Comparison of ENCODE assay signal across 1 cellular context in the genomic region with DNA sequence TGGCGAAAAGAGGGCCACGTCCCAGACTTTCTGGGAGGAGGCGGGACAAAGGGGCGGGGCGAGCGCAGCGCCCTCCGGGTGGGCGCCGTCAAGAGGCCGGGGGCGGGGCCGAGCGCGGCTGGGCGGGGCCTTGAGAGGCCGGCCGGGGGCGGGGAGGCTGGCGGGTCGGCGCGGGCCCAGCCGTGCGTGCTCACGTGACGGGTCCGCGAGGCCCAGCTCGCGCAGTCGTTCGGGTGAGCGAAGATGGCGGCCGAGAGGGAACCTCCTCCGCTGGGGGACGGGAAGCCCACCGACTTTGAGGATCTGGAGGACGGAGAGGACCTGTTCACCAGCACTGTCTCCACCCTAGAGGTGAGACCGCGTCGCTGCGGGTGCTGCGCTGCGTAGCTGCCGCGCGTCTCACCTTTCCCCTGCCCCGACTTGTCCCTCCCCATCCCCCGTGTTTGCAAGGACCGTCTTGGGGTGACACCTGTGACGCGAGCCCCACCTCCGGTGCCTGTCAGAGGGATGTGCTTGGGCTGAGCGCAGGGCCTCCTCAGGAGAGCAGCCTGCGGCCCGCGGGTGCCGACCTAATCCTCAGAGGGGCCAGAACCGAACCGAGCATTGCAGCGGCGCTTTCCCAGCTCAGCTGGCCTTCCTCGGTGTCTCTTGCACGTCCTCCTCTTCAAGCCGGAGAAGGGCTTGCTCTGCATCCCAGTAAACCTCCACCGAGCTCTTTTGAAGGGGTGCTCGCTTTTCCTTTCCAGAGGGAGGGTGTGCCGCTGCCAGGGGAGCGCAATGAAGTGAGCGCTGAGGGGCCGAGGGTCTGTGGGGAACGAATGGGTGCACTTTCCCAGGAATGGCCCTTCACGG.
TF ChIP-seq lines count a peak whose summit lies in the region.

A gene with protein sequence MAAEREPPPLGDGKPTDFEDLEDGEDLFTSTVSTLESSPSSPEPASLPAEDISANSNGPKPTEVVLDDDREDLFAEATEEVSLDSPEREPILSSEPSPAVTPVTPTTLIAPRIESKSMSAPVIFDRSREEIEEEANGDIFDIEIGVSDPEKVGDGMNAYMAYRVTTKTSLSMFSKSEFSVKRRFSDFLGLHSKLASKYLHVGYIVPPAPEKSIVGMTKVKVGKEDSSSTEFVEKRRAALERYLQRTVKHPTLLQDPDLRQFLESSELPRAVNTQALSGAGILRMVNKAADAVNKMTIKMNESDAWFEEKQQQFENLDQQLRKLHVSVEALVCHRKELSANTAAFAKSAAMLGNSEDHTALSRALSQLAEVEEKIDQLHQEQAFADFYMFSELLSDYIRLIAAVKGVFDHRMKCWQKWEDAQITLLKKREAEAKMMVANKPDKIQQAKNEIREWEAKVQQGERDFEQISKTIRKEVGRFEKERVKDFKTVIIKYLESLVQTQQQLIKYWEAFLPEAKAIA (plus strand): TSS at position 220 of the 852 bp plus-strand sequence. CDS start 24 bp downstream, at position 244.

TF ChIP-seq in HepG2, 621 proteins besides CTCF, POLR2A, EP300 and RAD21 (continues in another document):
- TF ChIP-seq, protein P1, sequence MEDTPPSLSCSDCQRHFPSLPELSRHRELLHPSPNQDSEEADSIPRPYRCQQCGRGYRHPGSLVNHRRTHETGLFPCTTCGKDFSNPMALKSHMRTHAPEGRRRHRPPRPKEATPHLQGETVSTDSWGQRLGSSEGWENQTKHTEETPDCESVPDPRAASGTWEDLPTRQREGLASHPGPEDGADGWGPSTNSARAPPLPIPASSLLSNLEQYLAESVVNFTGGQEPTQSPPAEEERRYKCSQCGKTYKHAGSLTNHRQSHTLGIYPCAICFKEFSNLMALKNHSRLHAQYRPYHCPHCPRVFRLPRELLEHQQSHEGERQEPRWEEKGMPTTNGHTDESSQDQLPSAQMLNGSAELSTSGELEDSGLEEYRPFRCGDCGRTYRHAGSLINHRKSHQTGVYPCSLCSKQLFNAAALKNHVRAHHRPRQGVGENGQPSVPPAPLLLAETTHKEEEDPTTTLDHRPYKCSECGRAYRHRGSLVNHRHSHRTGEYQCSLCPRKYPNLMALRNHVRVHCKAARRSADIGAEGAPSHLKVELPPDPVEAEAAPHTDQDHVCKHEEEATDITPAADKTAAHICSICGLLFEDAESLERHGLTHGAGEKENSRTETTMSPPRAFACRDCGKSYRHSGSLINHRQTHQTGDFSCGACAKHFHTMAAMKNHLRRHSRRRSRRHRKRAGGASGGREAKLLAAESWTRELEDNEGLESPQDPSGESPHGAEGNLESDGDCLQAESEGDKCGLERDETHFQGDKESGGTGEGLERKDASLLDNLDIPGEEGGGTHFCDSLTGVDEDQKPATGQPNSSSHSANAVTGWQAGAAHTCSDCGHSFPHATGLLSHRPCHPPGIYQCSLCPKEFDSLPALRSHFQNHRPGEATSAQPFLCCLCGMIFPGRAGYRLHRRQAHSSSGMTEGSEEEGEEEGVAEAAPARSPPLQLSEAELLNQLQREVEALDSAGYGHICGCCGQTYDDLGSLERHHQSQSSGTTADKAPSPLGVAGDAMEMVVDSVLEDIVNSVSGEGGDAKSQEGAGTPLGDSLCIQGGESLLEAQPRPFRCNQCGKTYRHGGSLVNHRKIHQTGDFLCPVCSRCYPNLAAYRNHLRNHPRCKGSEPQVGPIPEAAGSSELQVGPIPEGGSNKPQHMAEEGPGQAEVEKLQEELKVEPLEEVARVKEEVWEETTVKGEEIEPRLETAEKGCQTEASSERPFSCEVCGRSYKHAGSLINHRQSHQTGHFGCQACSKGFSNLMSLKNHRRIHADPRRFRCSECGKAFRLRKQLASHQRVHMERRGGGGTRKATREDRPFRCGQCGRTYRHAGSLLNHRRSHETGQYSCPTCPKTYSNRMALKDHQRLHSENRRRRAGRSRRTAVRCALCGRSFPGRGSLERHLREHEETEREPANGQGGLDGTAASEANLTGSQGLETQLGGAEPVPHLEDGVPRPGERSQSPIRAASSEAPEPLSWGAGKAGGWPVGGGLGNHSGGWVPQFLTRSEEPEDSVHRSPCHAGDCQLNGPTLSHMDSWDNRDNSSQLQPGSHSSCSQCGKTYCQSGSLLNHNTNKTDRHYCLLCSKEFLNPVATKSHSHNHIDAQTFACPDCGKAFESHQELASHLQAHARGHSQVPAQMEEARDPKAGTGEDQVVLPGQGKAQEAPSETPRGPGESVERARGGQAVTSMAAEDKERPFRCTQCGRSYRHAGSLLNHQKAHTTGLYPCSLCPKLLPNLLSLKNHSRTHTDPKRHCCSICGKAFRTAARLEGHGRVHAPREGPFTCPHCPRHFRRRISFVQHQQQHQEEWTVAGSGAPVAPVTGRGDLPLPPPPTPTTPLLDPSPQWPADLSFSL (CRISPR knock-in tag; IDR thresholded peaks at IDR 0.05), result peak; percentile 40; the same call in 1 of the 2 replicates
- TF ChIP-seq ZBTB38 (CRISPR knock-in tag; IDR thresholded peaks at IDR 0.05), result peak; percentile 76
- TF ChIP-seq ZNF782 (CRISPR knock-in tag; IDR thresholded peaks at IDR 0.05; ENCODE audit: borderline replicate concordance), result no peak
- peak; percentile 44; the same call in 1 of the 2 replicates for TF ChIP-seq BRD4 (CRISPR knock-in tag; IDR thresholded peaks at IDR 0.05)
- peak; percentile 43; the same call in 1 of the 2 replicates for TF ChIP-seq HOXD1 (CRISPR knock-in tag; IDR thresholded peaks at IDR 0.05)
- no peak for TF ChIP-seq NFYB (CRISPR knock-in tag; IDR thresholded peaks at IDR 0.05)
- peak; percentile 66 for TF ChIP-seq ZNF883 (CRISPR knock-in tag; IDR thresholded peaks at IDR 0.05; ENCODE audit: not compliant biosample characterization)
- peak; percentile 97 for TF ChIP-seq BHLHE40 (IDR thresholded peaks at IDR 0.05; ENCODE audit: low read length)
- peak; percentile 43; the same call in 1 of the 2 replicates for TF ChIP-seq BORCS8-MEF2B (CRISPR knock-in tag; IDR thresholded peaks at IDR 0.05)
- no peak for TF ChIP-seq NFRKB (IDR thresholded peaks at IDR 0.05)
- TF ChIP-seq RBM22 (optimal IDR thresholded peaks at IDR 0.05; ENCODE audit: low read length), result no peak
- TF ChIP-seq, protein P2, sequence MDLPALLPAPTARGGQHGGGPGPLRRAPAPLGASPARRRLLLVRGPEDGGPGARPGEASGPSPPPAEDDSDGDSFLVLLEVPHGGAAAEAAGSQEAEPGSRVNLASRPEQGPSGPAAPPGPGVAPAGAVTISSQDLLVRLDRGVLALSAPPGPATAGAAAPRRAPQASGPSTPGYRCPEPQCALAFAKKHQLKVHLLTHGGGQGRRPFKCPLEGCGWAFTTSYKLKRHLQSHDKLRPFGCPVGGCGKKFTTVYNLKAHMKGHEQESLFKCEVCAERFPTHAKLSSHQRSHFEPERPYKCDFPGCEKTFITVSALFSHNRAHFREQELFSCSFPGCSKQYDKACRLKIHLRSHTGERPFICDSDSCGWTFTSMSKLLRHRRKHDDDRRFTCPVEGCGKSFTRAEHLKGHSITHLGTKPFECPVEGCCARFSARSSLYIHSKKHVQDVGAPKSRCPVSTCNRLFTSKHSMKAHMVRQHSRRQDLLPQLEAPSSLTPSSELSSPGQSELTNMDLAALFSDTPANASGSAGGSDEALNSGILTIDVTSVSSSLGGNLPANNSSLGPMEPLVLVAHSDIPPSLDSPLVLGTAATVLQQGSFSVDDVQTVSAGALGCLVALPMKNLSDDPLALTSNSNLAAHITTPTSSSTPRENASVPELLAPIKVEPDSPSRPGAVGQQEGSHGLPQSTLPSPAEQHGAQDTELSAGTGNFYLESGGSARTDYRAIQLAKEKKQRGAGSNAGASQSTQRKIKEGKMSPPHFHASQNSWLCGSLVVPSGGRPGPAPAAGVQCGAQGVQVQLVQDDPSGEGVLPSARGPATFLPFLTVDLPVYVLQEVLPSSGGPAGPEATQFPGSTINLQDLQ (CRISPR knock-in tag; IDR thresholded peaks at IDR 0.05), result no peak; the same call in 1 of the 2 replicates
- TF ChIP-seq ZNF614 (CRISPR knock-in tag; IDR thresholded peaks at IDR 0.05; ENCODE audit: borderline replicate concordance), result no peak
- peak; percentile 84; the same call in 1 of the 2 replicates for TF ChIP-seq CCDC6 (CRISPR knock-in tag; IDR thresholded peaks at IDR 0.05)
- TF ChIP-seq FOSL2 (CRISPR knock-in tag; IDR thresholded peaks at IDR 0.05), result 0 out of 2 replicates have a peak, but pooled peaks have one; percentile 17
- TF ChIP-seq ZNF124 (CRISPR knock-in tag; IDR thresholded peaks at IDR 0.05), result no peak; the same call in 1 of the 2 replicates
- peak; percentile 56 for TF ChIP-seq HNRNPLL (IDR thresholded peaks at IDR 0.05; ENCODE audit: low read depth, low read length, poor library complexity, severe bottlenecking)
- TF ChIP-seq MATR3 (CRISPR knock-in tag; IDR thresholded peaks at IDR 0.05), result no peak
- no peak for TF ChIP-seq ZNF674 (CRISPR knock-in tag; IDR thresholded peaks at IDR 0.05; ENCODE audit: low read depth)
- TF ChIP-seq HES4 (CRISPR knock-in tag; IDR thresholded peaks at IDR 0.05; ENCODE audit: borderline replicate concordance), result peak; percentile 91
- TF ChIP-seq RAD51 (IDR thresholded peaks at IDR 0.05; ENCODE audit: borderline replicate concordance), result no peak
- TF ChIP-seq CEBPG (CRISPR knock-in tag; IDR thresholded peaks at IDR 0.05), result no peak
- peak; percentile 40; the same call in 1 of the 2 replicates for TF ChIP-seq ZNF776 (CRISPR knock-in tag; IDR thresholded peaks at IDR 0.05)
- peak; percentile 94 for TF ChIP-seq ZFX (CRISPR knock-in tag; IDR thresholded peaks at IDR 0.05; ENCODE audit: low read depth)
- TF ChIP-seq ZNF367 (CRISPR knock-in tag; IDR thresholded peaks at IDR 0.05; ENCODE audit: borderline replicate concordance), result no peak
- TF ChIP-seq, protein P3, sequence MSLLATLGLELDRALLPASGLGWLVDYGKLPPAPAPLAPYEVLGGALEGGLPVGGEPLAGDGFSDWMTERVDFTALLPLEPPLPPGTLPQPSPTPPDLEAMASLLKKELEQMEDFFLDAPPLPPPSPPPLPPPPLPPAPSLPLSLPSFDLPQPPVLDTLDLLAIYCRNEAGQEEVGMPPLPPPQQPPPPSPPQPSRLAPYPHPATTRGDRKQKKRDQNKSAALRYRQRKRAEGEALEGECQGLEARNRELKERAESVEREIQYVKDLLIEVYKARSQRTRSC (CRISPR knock-in tag; IDR thresholded peaks at IDR 0.05; ENCODE audit: low read depth), result 0 out of 2 replicates have a peak, but pooled peaks have one; percentile 20
- peak; percentile 77 for TF ChIP-seq TFDP2 (CRISPR knock-in tag; IDR thresholded peaks at IDR 0.05)
- TF ChIP-seq, protein P4, sequence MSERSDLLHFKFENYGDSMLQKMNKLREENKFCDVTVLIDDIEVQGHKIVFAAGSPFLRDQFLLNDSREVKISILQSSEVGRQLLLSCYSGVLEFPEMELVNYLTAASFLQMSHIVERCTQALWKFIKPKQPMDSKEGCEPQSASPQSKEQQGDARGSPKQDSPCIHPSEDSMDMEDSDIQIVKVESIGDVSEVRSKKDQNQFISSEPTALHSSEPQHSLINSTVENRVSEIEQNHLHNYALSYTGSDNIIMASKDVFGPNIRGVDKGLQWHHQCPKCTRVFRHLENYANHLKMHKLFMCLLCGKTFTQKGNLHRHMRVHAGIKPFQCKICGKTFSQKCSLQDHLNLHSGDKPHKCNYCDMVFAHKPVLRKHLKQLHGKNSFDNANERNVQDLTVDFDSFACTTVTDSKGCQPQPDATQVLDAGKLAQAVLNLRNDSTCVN (CRISPR knock-in tag; IDR thresholded peaks at IDR 0.05; ENCODE audit: borderline replicate concordance), result 0 out of 2 replicates have a peak, but pooled peaks have one; percentile 49
- no peak for TF ChIP-seq ETV6 (CRISPR knock-in tag; conservative IDR thresholded peaks at IDR 0.05)
- peak; percentile 50; the same call in 1 of the 2 replicates for TF ChIP-seq PHF20 (CRISPR knock-in tag; IDR thresholded peaks at IDR 0.05)
- TF ChIP-seq, protein P5, sequence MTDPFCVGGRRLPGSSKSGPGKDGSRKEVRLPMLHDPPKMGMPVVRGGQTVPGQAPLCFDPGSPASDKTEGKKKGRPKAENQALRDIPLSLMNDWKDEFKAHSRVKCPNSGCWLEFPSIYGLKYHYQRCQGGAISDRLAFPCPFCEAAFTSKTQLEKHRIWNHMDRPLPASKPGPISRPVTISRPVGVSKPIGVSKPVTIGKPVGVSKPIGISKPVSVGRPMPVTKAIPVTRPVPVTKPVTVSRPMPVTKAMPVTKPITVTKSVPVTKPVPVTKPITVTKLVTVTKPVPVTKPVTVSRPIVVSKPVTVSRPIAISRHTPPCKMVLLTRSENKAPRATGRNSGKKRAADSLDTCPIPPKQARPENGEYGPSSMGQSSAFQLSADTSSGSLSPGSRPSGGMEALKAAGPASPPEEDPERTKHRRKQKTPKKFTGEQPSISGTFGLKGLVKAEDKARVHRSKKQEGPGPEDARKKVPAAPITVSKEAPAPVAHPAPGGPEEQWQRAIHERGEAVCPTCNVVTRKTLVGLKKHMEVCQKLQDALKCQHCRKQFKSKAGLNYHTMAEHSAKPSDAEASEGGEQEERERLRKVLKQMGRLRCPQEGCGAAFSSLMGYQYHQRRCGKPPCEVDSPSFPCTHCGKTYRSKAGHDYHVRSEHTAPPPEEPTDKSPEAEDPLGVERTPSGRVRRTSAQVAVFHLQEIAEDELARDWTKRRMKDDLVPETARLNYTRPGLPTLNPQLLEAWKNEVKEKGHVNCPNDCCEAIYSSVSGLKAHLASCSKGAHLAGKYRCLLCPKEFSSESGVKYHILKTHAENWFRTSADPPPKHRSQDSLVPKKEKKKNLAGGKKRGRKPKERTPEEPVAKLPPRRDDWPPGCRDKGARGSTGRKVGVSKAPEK (CRISPR knock-in tag; IDR thresholded peaks at IDR 0.05; ENCODE audit: borderline replicate concordance), result no peak
- TF ChIP-seq ZNF747 (CRISPR knock-in tag; IDR thresholded peaks at IDR 0.05; ENCODE audit: borderline replicate concordance), result no peak; the same call in 1 of the 2 replicates
- TF ChIP-seq ATF7-NPFF (CRISPR knock-in tag; IDR thresholded peaks at IDR 0.05; ENCODE audit: low read depth), result peak; percentile 71; the same call in 1 of the 2 replicates
- TF ChIP-seq PBX2 (CRISPR knock-in tag; IDR thresholded peaks at IDR 0.05), result no peak
